Comparison of ENCODE assay signal across 8 cellular contexts in genomic region chr15:40252141-40252437, GRCh38. TPM values are rescaled to one million over a fixed set of nuclear protein-coding genes. Genes with fewer than 3 reads are reported as not detected.
DNase-seq lines count a peak whose midpoint lies in the region; ATAC-seq and TF ChIP-seq lines count a peak whose summit lies in the region.

No MANE protein-coding gene starts in this region.

- CTCF ChIA-PET in PC-3 (lab: Charles Lee) = no interaction called here

- WGBS in heart left ventricle, 4 donors = 44 to 64% (median 56%) methylated on average over 5 to 27 of the region's 27 CpGs
- no CpG with 5 or more reads among the region's 27 CpGs for WGBS in neuronal stem cell (ENCODE audit: extremely low coverage in 2 of 2, insufficient read length in 2 of 2, insufficient replicate concordance in 1 of 2), 2 donors

- no peak overlapping the region for H3K4me3 ChIP-seq in BE2C (ENCODE audit: low read depth, low read length)
- peak overlapping the region; percentile 87 for H3K4me3 ChIP-seq in PC-3 (ENCODE audit: low read length)
- peak overlapping the region in 11 of 12 donors; percentile 45 to 71 (median 56) for H3K4me3 ChIP-seq in heart left ventricle
- no peak overlapping the region for H3K4me3 ChIP-seq in neuronal stem cell (ENCODE audit: low read length in 2 of 2)

- POLR2A ChIA-PET in PC-3 (lab: Charles Lee; ENCODE audit: unreplicated experiment) = no interaction called here

- TF ChIP-seq POLR2A in heart left ventricle (IDR thresholded peaks at IDR 0.05) = no peak

- no peaks in the 10 kb centered on the region for H4K20me1 ChIP-seq in PC-3 (ENCODE audit: low read length)

- no peak overlapping the region for H3K23ac ChIP-seq in neuronal stem cell (ENCODE audit: low read depth, low read length, poor library complexity)

- ATAC-seq in PC-3 (no peak), heart left ventricle (peak in 2 of 4 donors; percentile 9 to 11), HG02938 (IDR thresholded peaks at IDR 0.05; ENCODE audit: unreplicated experiment) (no peak)

- H4K91ac ChIP-seq in neuronal stem cell (ENCODE audit: low read depth, low read length, poor library complexity) = no peak overlapping the region

- DNase-seq in BE2C = peak; percentile 5
- no peak for DNase-seq in PC-3
- peak in 1 of 5 donors; percentile 67 for DNase-seq in heart left ventricle
- no peak for DNase-seq in neuronal stem cell (ENCODE audit: low spot score)
- DNase-seq in CD1c-positive myeloid dendritic cell (ENCODE audit: extremely low spot score) = no peak
- no peak for DNase-seq in NCI-H1048 (lab: John Stamatoyannopoulos, UW)
- no peak for DNase-seq in central memory CD4-positive, alpha-beta T cell

- no peak overlapping the region for H2BK12ac ChIP-seq in neuronal stem cell (ENCODE audit: low read length)

- H2AFZ ChIP-seq in PC-3 (ENCODE audit: low read length) (peak overlapping the region; percentile 94), neuronal stem cell (ENCODE audit: low read length) (no peak overlapping the region)

- H3K79me2 ChIP-seq in PC-3 (ENCODE audit: low read length) = peaks cover 17% of the 10 kb centered on the region

- no peak overlapping the region for H4K8ac ChIP-seq in neuronal stem cell (ENCODE audit: low read depth, low read length)

- TF ChIP-seq CTCF in BE2C (IDR thresholded peaks at IDR 0.05; ENCODE audit: low read depth, low read length) (no peak), PC-3 (conservative IDR thresholded peaks at IDR 0.05; ENCODE audit: low read depth, low read length) (no peak), heart left ventricle (IDR thresholded peaks at IDR 0.05) (no peak)

- H3K4ac ChIP-seq in neuronal stem cell (ENCODE audit: low read length) = no peak overlapping the region

- no peak overlapping the region for H2BK5ac ChIP-seq in neuronal stem cell (ENCODE audit: low read length)

- H3K4me1 ChIP-seq in BE2C = peaks cover 10% of the 10 kb centered on the region
- peaks cover 36% of the 10 kb centered on the region for H3K4me1 ChIP-seq in PC-3 (ENCODE audit: insufficient read depth, low read length)
- peaks cover 0 to 36% (median 17%) of the 10 kb centered on the region in 12 donors for H3K4me1 ChIP-seq in heart left ventricle
- H3K4me1 ChIP-seq in neuronal stem cell (ENCODE audit: control insufficient read depth in 2 of 2, insufficient read depth in 1 of 2, low read depth in 1 of 2, low read length in 2 of 2) = peaks cover 7 to 10% of the 10 kb centered on the region in 2 donors

- peak overlapping the region; percentile 79 for H3K9ac ChIP-seq in PC-3 (ENCODE audit: low read length)
- H3K9ac ChIP-seq in neuronal stem cell (ENCODE audit: low read depth, low read length, poor library complexity) = no peak overlapping the region

- no peak overlapping the region for H2BK120ac ChIP-seq in neuronal stem cell (ENCODE audit: low read depth, low read length)

- H2BK15ac ChIP-seq in neuronal stem cell (ENCODE audit: low read length) = peak overlapping the region; percentile 42

- peaks cover 5% of the 10 kb centered on the region for H3K27me3 ChIP-seq in BE2C
- no peaks in the 10 kb centered on the region for H3K27me3 ChIP-seq in PC-3 (ENCODE audit: low read length)
- H3K27me3 ChIP-seq in heart left ventricle = peaks cover 0 to 33% (median 3%) of the 10 kb centered on the region in 9 donors
- peaks cover 20 to 44% (median 42%) of the 10 kb centered on the region in 3 experiments for H3K27me3 ChIP-seq in neuronal stem cell (ENCODE audit: control insufficient read depth in 3 of 3, insufficient read depth in 3 of 3, low read depth in 1 of 3, low read length in 3 of 3)

- H3K14ac ChIP-seq in neuronal stem cell (ENCODE audit: low read length) = no peak overlapping the region

- peak overlapping the region; percentile 61 for H3K18ac ChIP-seq in neuronal stem cell (ENCODE audit: low read length)

- no peaks in the 10 kb centered on the region for H3K9me2 ChIP-seq in PC-3 (replicated peaks; ENCODE audit: low read length)

- H3K4me2 ChIP-seq in PC-3 (ENCODE audit: low read length) (peak overlapping the region; percentile 99), neuronal stem cell (ENCODE audit: insufficient read depth, low read length, poor library complexity, severe bottlenecking) (peak overlapping the region; percentile 80)

- BruUV-seq in PC-3 (replicated peaks; lab: Mats Ljungman, UMichigan) = no TSS peak

- H3K79me1 ChIP-seq in neuronal stem cell (ENCODE audit: low read depth, low read length) = no peaks in the 10 kb centered on the region

- H3K9me3 ChIP-seq in BE2C = no peaks in the 10 kb centered on the region
- H3K9me3 ChIP-seq in PC-3 (ENCODE audit: low read length) = no peaks in the 10 kb centered on the region
- no peaks in the 10 kb centered on the region for H3K9me3 ChIP-seq in heart left ventricle
- no peaks in the 10 kb centered on the region for H3K9me3 ChIP-seq in neuronal stem cell (replicated peaks in 1 of 2; ENCODE audit: control insufficient read depth in 2 of 2, insufficient read depth in 1 of 2, low read depth in 1 of 2, low read length in 2 of 2)

- peak overlapping the region; percentile 90 for H2AK5ac ChIP-seq in neuronal stem cell (ENCODE audit: low read depth, low read length)

- intact Hi-C loops in PC-3 (cut with micrococcal nuclease) (loop anchor here (2.0 kb wide), 1 partner anchor 15 kb away; no protein-coding TSS in a partner anchor), heart left ventricle (cut with DNase I) (no loop called here)

- H3K27ac ChIP-seq in PC-3 (ENCODE audit: low read length) (no peak overlapping the region), heart left ventricle (peak overlapping the region in 3 of 12 donors; percentile 48 to 64 (median 57)), neuronal stem cell (replicated peaks; ENCODE audit: low read length) (no peak overlapping the region)

- H3F3A ChIP-seq in PC-3 (ENCODE audit: low read length, unreplicated experiment) = peaks cover 6% of the 10 kb centered on the region

- H3K36me3 ChIP-seq in BE2C (no peaks in the 10 kb centered on the region), PC-3 (ENCODE audit: low read depth, low read length) (no peaks in the 10 kb centered on the region), heart left ventricle (no peaks in the 10 kb centered on the region), neuronal stem cell (replicated peaks in 1 of 2; ENCODE audit: control insufficient read depth in 2 of 2, insufficient read depth in 2 of 2, low read length in 2 of 2) (no peaks in the 10 kb centered on the region)

RNA-seq across cellular contexts. Expression of gene PAK6, which starts 13.2 kb away (rescaled TPM):
- 2.4 TPM for polyA plus RNA-seq in BE2C (2012; ENCODE audit: insufficient read depth, insufficient read length, low read depth)
- 30.4 TPM in 2 replicates for total RNA-seq in PC-3 (2014; rRNA removed)
- 10 to 100 TPM in 2 of 9 donors, 1 to 10 TPM in 7; 5.0 to 17.4 (median 8.0) TPM for total RNA-seq in heart left ventricle
- 1 to 10 TPM in 1 of 2 donors, under 1 TPM in 1; 0.93 to 3.8 TPM for polyA plus RNA-seq in heart left ventricle
- 0.36 TPM for polyA plus RNA-seq in neuronal stem cell (2013, experiment 1 of 2)
- polyA plus RNA-seq in neuronal stem cell (2013, experiment 2 of 2) = 0.37 TPM

RNA-seq across cellular contexts. Expression of gene ANKRD63, which starts 30.8 kb away (rescaled TPM):
- polyA plus RNA-seq in BE2C (2012; ENCODE audit: insufficient read depth, insufficient read length, low read depth) = not detected
- total RNA-seq in PC-3 (2014; rRNA removed) (1.2 and 1.4 TPM in 2 replicates), heart left ventricle (under 1 TPM in 5 of 9 donors, not detected in 4; 0.27 to 0.57 (median 0.45) TPM)
- polyA plus RNA-seq in heart left ventricle = not detected
- polyA plus RNA-seq in neuronal stem cell (2013, experiment 1 of 2) = not detected
- polyA plus RNA-seq in neuronal stem cell (2013, experiment 2 of 2) = not detected

RNA-seq across cellular contexts. Expression of gene PLCB2, which starts 55.6 kb away (rescaled TPM):
- polyA plus RNA-seq in BE2C (2012; ENCODE audit: insufficient read depth, insufficient read length, low read depth) = 30.8 TPM
- total RNA-seq in PC-3 (2014; rRNA removed) = 1.3 and 3.2 TPM in 2 replicates
- 10 to 100 TPM in 2 of 9 donors, 1 to 10 TPM in 7; 1.6 to 46.2 (median 4.8) TPM for total RNA-seq in heart left ventricle
- 1 to 10 TPM; 3.5 to 7.7 TPM for polyA plus RNA-seq in heart left ventricle
- polyA plus RNA-seq in neuronal stem cell (2013, experiment 1 of 2) = 3.7 TPM
- 3.2 TPM for polyA plus RNA-seq in neuronal stem cell (2013, experiment 2 of 2)

Comparison
In these comparisons a context has a peak if more than half of its experiments do, and no peak if none do; other contexts are left out.
1. H3K4me3 ChIP-seq: peak in PC-3 (single experiment) and heart left ventricle (11 of 12); none in BE2C (single experiment) and neuronal stem cell (0 of 2).